In the genomic region with DNA sequence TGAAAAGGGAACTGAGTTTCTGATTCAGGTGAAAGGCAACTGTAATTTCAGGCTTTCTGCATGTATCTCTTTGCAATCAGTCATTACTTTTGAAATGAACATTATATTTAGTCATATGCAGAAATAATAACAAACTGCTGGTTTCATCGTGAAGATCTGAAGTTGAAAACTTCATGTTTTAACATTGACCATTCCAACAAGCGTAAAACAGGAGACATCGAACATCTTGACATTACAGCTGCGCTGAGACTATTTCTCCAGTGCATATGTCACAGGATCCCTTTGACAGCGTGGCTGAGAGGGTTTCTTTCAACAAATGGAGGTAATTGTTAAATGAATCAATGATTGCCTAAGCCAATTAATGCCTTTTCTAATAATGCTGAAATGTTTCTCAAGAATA, we compare ENCODE assay signal across 30 cellular contexts.
"Had no signal": no experiment of that assay in that cellular context is flagged by ENCODE, and none has a peak within 500 bp of the region (broad histone marks: within the 10 kb centered on the region; RNA-seq: fewer than 3 reads in every experiment).

No MANE protein-coding gene starts in this region.

- H3K36me3 Mint-ChIP-seq: activated naive CD4-positive, alpha-beta T cell treated with anti-CD3 and anti-CD28 coated beads, Interleukin-2, amount 50 U/mL, for 24 hours had no signal

- H3K27ac Mint-ChIP-seq: activated B cell treated with CpG ODN at 0.5 μM for 24 hours; activated CD8-positive, alpha-beta T cell treated with anti-CD3 and anti-CD28 coated beads, Interleukin-2, amount 10 ng/mL, durations not matched to agents 7 days and 5 days; activated naive CD4-positive, alpha-beta T cell treated with anti-CD3 and anti-CD28 coated beads, Interleukin-2, amount 50 U/mL, for 24 hours; activated naive CD8-positive, alpha-beta T cell treated with anti-CD3 and anti-CD28 coated beads, Interleukin-2, amount 10 ng/mL, durations not matched to agents 7 days and 5 days; activated T-cell treated with anti-CD3 and anti-CD28 coated beads, Interleukin-2, amount 50 U/mL, for 24 hours; activated T-helper 2 cell treated with anti-CD3 and anti-CD28 coated beads, Interferon-gamma antibody, Interleukin-2, Interleukin-4, amounts not matched to agents 10 μg/mL and 5 μg/mL and 100 μg/mL, durations not matched to agents 14 hours and 24 hours and 36 hours had no signal

- H3K27me3 ChIP-seq: ascending aorta, breast epithelium, MG63 had no signal

- H3K4me1 Mint-ChIP-seq: activated naive CD4-positive, alpha-beta T cell treated with anti-CD3 and anti-CD28 coated beads, Interleukin-2, amount 50 U/mL, for 24 hours had no signal

- H3K4me3 Mint-ChIP-seq: activated B cell treated with CpG ODN at 0.5 μM for 24 hours; activated CD8-positive, alpha-beta T cell treated with anti-CD3 and anti-CD28 coated beads, Interleukin-2, amount 10 ng/mL, durations not matched to agents 7 days and 5 days; activated naive CD4-positive, alpha-beta T cell treated with anti-CD3 and anti-CD28 coated beads, Interleukin-2, amount 50 U/mL, for 24 hours; activated naive CD8-positive, alpha-beta T cell treated with anti-CD3 and anti-CD28 coated beads, Interleukin-2, amount 10 ng/mL, durations not matched to agents 7 days and 5 days; activated T-cell treated with anti-CD3 and anti-CD28 coated beads, Interleukin-2, amount 50 U/mL, for 24 hours had no signal

- H3K9me3 Mint-ChIP-seq: activated B cell treated with CpG ODN at 0.5 μM for 24 hours; activated naive CD4-positive, alpha-beta T cell treated with anti-CD3 and anti-CD28 coated beads, Interleukin-2, amount 50 U/mL, for 24 hours; activated T-cell treated with anti-CD3 and anti-CD28 coated beads, Interleukin-2, amount 50 U/mL, for 24 hours had no signal

- DNase-seq: activated B cell treated with CpG ODN at 0.5 μM for 24 hours; activated CD4-positive, alpha-beta T cell treated with anti-CD3 and anti-CD28 coated beads for 48 hours; activated CD4-positive, alpha-beta T cell treated with anti-CD3 and anti-CD28 coated beads, Interleukin-2, amount 50 U/mL, for 4 hours; activated CD4-positive, CD25-positive, alpha-beta regulatory T cell treated with anti-CD3 and anti-CD28 coated beads, Interleukin-2, amount 50 U/mL, for 72 hours; activated CD8-positive, alpha-beta T cell treated with anti-CD3 and anti-CD28 coated beads, Interleukin-2, amount 10 ng/mL, durations not matched to agents 7 days and 5 days; activated gamma-delta T cell; activated naive CD4-positive, alpha-beta T cell treated with Interleukin-2 at 50 U/mL for 16 hours; activated naive CD8-positive, alpha-beta T cell treated with anti-CD3 and anti-CD28 coated beads, Interleukin-2, amount 10 ng/mL, durations not matched to agents 7 days and 5 days; activated T-cell treated with anti-CD3 and anti-CD28 coated beads, Interleukin-2, amount 50 U/mL, for 24 hours; Kasumi-1; KG1; MG63; NCI-H1048; NCI-H1105 treated with DMSO at 0.1 percent for 48 hours; NCI-H1436; NCI-H1694; NCI-H345; NCI-H524 treated with DMSO at 0.1 percent for 48 hours; PC-3; Right ventricle myocardium superior; SW 1271; T-helper 1 cell; T-helper 2 cell; T-helper 9 cell had no signal

- H3K9me3 ChIP-seq: ascending aorta, breast epithelium, MG63 had no signal

- H3K27me3 Mint-ChIP-seq: activated naive CD4-positive, alpha-beta T cell treated with anti-CD3 and anti-CD28 coated beads, Interleukin-2, amount 50 U/mL, for 24 hours; activated T-cell treated with anti-CD3 and anti-CD28 coated beads, Interleukin-2, amount 50 U/mL, for 24 hours had no signal

- H3K4me1 ChIP-seq: breast epithelium had no signal

- H3K27ac ChIP-seq: breast epithelium, VCaP had no signal

- FAIRE-seq: RCC 7860 had no signal

- H3K36me3 ChIP-seq: ascending aorta, breast epithelium, MG63 had no signal

- ATAC-seq: activated CD8-positive, alpha-beta T cell treated with anti-CD3 and anti-CD28 coated beads, Interleukin-2, amount 10 ng/mL, durations not matched to agents 7 days and 5 days; PC-3 had no signal

- H3K4me3 ChIP-seq: ascending aorta, breast epithelium, MG63 had no signal
